ENCODE assay signal across 11 cellular contexts in the genomic region with DNA sequence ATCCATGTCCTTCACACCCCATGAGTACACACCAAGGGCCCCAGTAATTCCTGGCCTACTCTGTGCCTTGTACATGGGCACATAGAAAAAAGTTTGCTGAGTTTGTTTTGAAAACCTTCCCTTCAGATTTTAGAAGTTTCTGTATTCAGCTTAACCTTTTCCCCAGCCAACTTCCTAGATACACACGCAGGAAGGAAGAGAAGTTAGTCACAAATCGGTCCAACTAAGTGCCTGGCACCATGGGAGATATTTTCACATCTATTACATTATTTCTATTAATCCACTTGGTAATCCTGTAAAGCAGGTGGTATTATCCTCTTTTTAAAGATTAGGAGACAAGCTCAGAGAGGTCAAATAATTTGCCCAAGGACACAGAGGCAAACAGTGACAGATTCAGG. TPM values are rescaled to one million over a fixed set of nuclear protein-coding genes. Genes with fewer than 3 reads are reported as not detected.
A peak's percentile ranks its signal among the peaks of the same experiment; 100 is the strongest.
DNase-seq lines count a peak whose midpoint lies in the region; ATAC-seq, FAIRE-seq and TF ChIP-seq lines count a peak whose summit lies in the region.
"Had no signal": no experiment of that assay in that cellular context is flagged by ENCODE, and none has a peak within 500 bp of the region (broad histone marks: within the 10 kb centered on the region; RNA-seq: fewer than 3 reads in every experiment).

No MANE protein-coding gene starts in this region.

- H3K9me3 ChIP-seq in GM23248 (ENCODE audit: low read depth): no peaks in the 10 kb centered on the region
- no peaks in the 10 kb centered on the region for H3K9me3 ChIP-seq in adrenal gland (replicated peaks in 1 of 3)
- H3K9me3 ChIP-seq in HepG2 (ENCODE audit: low read length): no peaks in the 10 kb centered on the region
- H3K9me3 ChIP-seq in gastrocnemius medialis: no peaks in the 10 kb centered on the region
- H3K9me3 ChIP-seq in mucosa of descending colon: no peaks in the 10 kb centered on the region

- no peaks in the 10 kb centered on the region for H3F3A ChIP-seq in GM23248 (ENCODE audit: insufficient read depth)

- no TSS peak for BruUV-seq in HepG2 (replicated peaks; lab: Mats Ljungman, UMichigan)

- H2AFZ ChIP-seq in GM23248 (no peak overlapping the region), HepG2 (ENCODE audit: low read length) (no peak overlapping the region)

- 24% methylated on average over 2 of the region's 2 CpGs for WGBS in GM23248 (ENCODE audit: low coverage in 1 of 2, low lambda C conversion rate in 2 of 2, missing lambda C conversion rate in 2 of 2), 2 experiments
- 18 to 34% (median 26%) methylated on average over 2 of the region's 2 CpGs for WGBS in adrenal gland, 4 donors
- 75% methylated on average over 2 of the region's 2 CpGs for WGBS in HepG2 (ENCODE audit: low lambda C conversion rate)

- H4K20me1 ChIP-seq in GM23248 (ENCODE audit: insufficient read depth): no peaks in the 10 kb centered on the region
- no peaks in the 10 kb centered on the region for H4K20me1 ChIP-seq in HepG2 (ENCODE audit: insufficient read depth, low read length)

- CTCF ChIA-PET in HepG2 (lab: Yijun Ruan, JAX; ENCODE audit: low intra/inter-chr PET ratio, low total read pairs) (no interaction called here), RWPE1 (lab: Yijun Ruan, JAX) (no interaction called here)

- TF ChIP-seq POLR2A in adrenal gland (IDR thresholded peaks at IDR 0.05) (no peak), HepG2 (IDR thresholded peaks at IDR 0.05; ENCODE audit: insufficient read depth in 1 of 2, low read depth in 2 of 2, low read length in 2 of 2) (no peak), gastrocnemius medialis (IDR thresholded peaks at IDR 0.05) (no peak)

- POLR2A ChIA-PET in HepG2 (lab: Yijun Ruan, JAX) (interaction anchor here (1.0 to 3.9 kb wide), 4 partner anchors 10 to 73 kb away, joined by 3 to 29 read pairs (median 4); a partner anchor contains a TSS), RWPE1 (lab: Yijun Ruan, JAX; ENCODE audit: low non-redundant PET) (no interaction called here)

- 0 out of 2 replicates have a peak, but pooled peaks cover 4% of the 10 kb centered on the region for H3K79me2 ChIP-seq in GM23248 (ENCODE audit: insufficient read depth)
- H3K79me2 ChIP-seq in HepG2 (ENCODE audit: insufficient read depth, low read length): peaks cover 73% of the 10 kb centered on the region

- intact Hi-C loops in adrenal gland (cut with DNase I): loop anchor here in 1 of 2 donors (10.0 kb wide), 2 partner anchors 53 to 57 kb away; a partner anchor contains a TSS
- intact Hi-C loops in HepG2 (cut with micrococcal nuclease; ENCODE audit: unreplicated experiment): no loop called here
- intact Hi-C loops in gastrocnemius medialis (cut with DNase I; ENCODE audit: low total_unique reads): no loop called here
- intact Hi-C loops in mucosa of descending colon (cut with DNase I, micrococcal nuclease): no loop called here

- no peaks in the 10 kb centered on the region for H3K27me3 ChIP-seq in GM23248 (replicated peaks; ENCODE audit: insufficient read depth)
- no peaks in the 10 kb centered on the region for H3K27me3 ChIP-seq in adrenal gland
- no peaks in the 10 kb centered on the region; a peak in 1 of 5 replicates for H3K27me3 ChIP-seq in HepG2 (ENCODE audit: control insufficient read depth in 1 of 2, insufficient read depth in 2 of 2, low read length in 2 of 2)
- H3K27me3 ChIP-seq in gastrocnemius medialis: no peaks in the 10 kb centered on the region

- peaks cover under 1% of the 10 kb centered on the region; the same call in 1 of the 2 replicates for H3K4me1 ChIP-seq in GM23248 (ENCODE audit: insufficient read depth)
- peaks cover 20 to 52% of the 10 kb centered on the region in 2 donors for H3K4me1 ChIP-seq in adrenal gland (replicated peaks in 1 of 2)
- H3K4me1 ChIP-seq in HepG2 (ENCODE audit: insufficient read depth, low read length): peaks cover 95% of the 10 kb centered on the region
- peaks cover 6 to 26% of the 10 kb centered on the region in 2 donors for H3K4me1 ChIP-seq in gastrocnemius medialis
- H3K4me1 ChIP-seq in mucosa of descending colon (ENCODE audit: low read depth): peaks cover 55% of the 10 kb centered on the region

- TF ChIP-seq CTCF in adrenal gland (IDR thresholded peaks at IDR 0.05) (no peak), HepG2 (CRISPR knock-in tag; IDR thresholded peaks at IDR 0.05) (no peak), gastrocnemius medialis (IDR thresholded peaks at IDR 0.05 in 4 of 5, conservative IDR thresholded peaks at IDR 0.05 in 1 of 5) (no peak), RWPE1 (conservative IDR thresholded peaks at IDR 0.05; ENCODE audit: low read depth) (no peak), mucosa of descending colon (IDR thresholded peaks at IDR 0.05) (no peak)

- H3K4me3 ChIP-seq in GM23248 (no peak overlapping the region), adrenal gland (no peak overlapping the region), HepG2 (replicated peaks in 1 of 3; ENCODE audit: insufficient read depth in 1 of 3, low read depth in 2 of 3, low read length in 3 of 3) (no peak overlapping the region; a peak in 1 of 6 replicates), gastrocnemius medialis (no peak overlapping the region), mucosa of descending colon (no peak overlapping the region)

- FAIRE-seq in HepG2 (lab: Jason Lieb, UNC): no peak

- H3K9ac ChIP-seq in GM23248: 0 out of 2 replicates have a peak overlapping the region, but pooled peaks have one; percentile 7
- H3K9ac ChIP-seq in HepG2 (ENCODE audit: insufficient read depth, low read depth, low read length): peak overlapping the region; percentile 11; the same call in 1 of the 2 replicates

- no peak for TF ChIP-seq EP300 in HepG2 (IDR thresholded peaks at IDR 0.05; ENCODE audit: low read depth in 2 of 2, low read length in 2 of 2)
- TF ChIP-seq EP300 in HepG2 (CRISPR knock-in tag; IDR thresholded peaks at IDR 0.05; ENCODE audit: borderline replicate concordance): no peak

- in situ Hi-C loops in GM23248 (cut with MboI) (no loop called here), HepG2 (cut with HindIII; ENCODE audit: extremely low pct_ligation_motif_present, low pct_unique_long_range_greater_than_20kb) (no loop called here), gastrocnemius medialis (cut with MboI; ENCODE audit: low sequenced_read_pairs in 4 of 4) (no loop called here)

- no peak for TF ChIP-seq RAD21 in HepG2 (CRISPR knock-in tag; IDR thresholded peaks at IDR 0.05)

- H3K4me2 ChIP-seq in GM23248 (ENCODE audit: unreplicated experiment) (no peak overlapping the region), HepG2 (ENCODE audit: low read depth, low read length) (peak overlapping the region; percentile 44)

- H3K27ac ChIP-seq in GM23248 (no peak overlapping the region), adrenal gland (peak overlapping the region; percentile 3 to 82 (median 43)), HepG2 (ENCODE audit: extremely low read length, insufficient read depth, low read length) (peak overlapping the region; percentile 91), gastrocnemius medialis (peak overlapping the region; percentile 30 to 71 (median 66)), RWPE1 (no peak overlapping the region)

- peak; percentile 10 for DNase-seq in GM23248
- no peak for DNase-seq in adrenal gland
- no peak for DNase-seq in HepG2 (ENCODE audit: low spot score)
- DNase-seq in gastrocnemius medialis: no peak
- DNase-seq in RWPE1 (ENCODE audit: low spot score): no peak
- DNase-seq in DMS53 treated with DMSO at 0.1 percent for 48 hours (lab: John Stamatoyannopoulos, UW; ENCODE audit: unreplicated experiment): no peak
- DNase-seq in mucosa of descending colon: no peak
- DNase-seq: activated CD4-positive, alpha-beta T cell treated with anti-CD3 and anti-CD28 coated beads, Interleukin-2, amount 50 U/mL, for 48 hours; cortex of kidney; NCI-H2029 had no signal

- ATAC-seq in HepG2 (no peak), gastrocnemius medialis (no peak), HG02852 (IDR thresholded peaks at IDR 0.05; ENCODE audit: unreplicated experiment) (no peak), mucosa of descending colon (no peak)

- H3K9me2 ChIP-seq in GM23248 (ENCODE audit: insufficient read depth): no peaks in the 10 kb centered on the region

- H3K36me3 ChIP-seq in GM23248 (ENCODE audit: low read depth): no peaks in the 10 kb centered on the region
- no peaks in the 10 kb centered on the region for H3K36me3 ChIP-seq in adrenal gland (replicated peaks in 1 of 2)
- peaks cover 0 to 6% of the 10 kb centered on the region in 2 experiments; a peak in 2 of 5 replicates for H3K36me3 ChIP-seq in HepG2 (replicated peaks in 1 of 2; ENCODE audit: control insufficient read depth in 1 of 2, insufficient read depth in 2 of 2, low read length in 2 of 2)
- H3K36me3 ChIP-seq in gastrocnemius medialis: no peaks in the 10 kb centered on the region
- H3K36me3 ChIP-seq in mucosa of descending colon (ENCODE audit: low read depth): no peaks in the 10 kb centered on the region

RNA-seq across cellular contexts. Expression of a gene that starts 5.8 kb away (rescaled TPM):
- 19.3 and 19.5 TPM in 2 replicates for total RNA-seq in GM23248 (2014; rRNA removed; shearing (Covaris generic))
- 10.7 and 11.1 TPM in 2 replicates for polyA plus RNA-seq in GM23248 (2016; fragmentation: Nextera tagmentation; extraction: Ambion mirVana)
- total RNA-seq in adrenal gland: 10 to 100 TPM; 17.8 to 36.1 (median 26.7) TPM
- polyA plus RNA-seq in adrenal gland: 10 to 100 TPM; 12.6 to 18.7 (median 14.9) TPM
- 25.9 and 29.8 TPM in 2 replicates for total RNA-seq in HepG2 (2016; rRNA removed; fragmentation: Illumina TruSeq; extraction: Trizol)
- 11.6 and 11.9 TPM in 2 replicates for total RNA-seq in HepG2 (2016; cell fraction: cytosol; rRNA removed; fragmentation: Illumina TruSeq; extraction: Trizol; ENCODE audit: low read depth)
- total RNA-seq in HepG2 (2016; cell fraction: insoluble cytoplasmic fraction; rRNA removed; fragmentation: Illumina TruSeq; extraction: Trizol): 23.7 and 30.9 TPM in 2 replicates
- total RNA-seq in HepG2 (2016; cell fraction: membrane; rRNA removed; fragmentation: Illumina TruSeq; extraction: Trizol): 16.0 and 16.7 TPM in 2 replicates
- total RNA-seq in HepG2 (2016; cell fraction: nucleus; rRNA removed; fragmentation: Illumina TruSeq; extraction: Trizol): 34.7 and 39.4 TPM in 2 replicates
- polyA plus RNA-seq in HepG2 (2011; rRNA removed): 20.9 and 22.2 TPM in 2 replicates
- polyA plus RNA-seq in HepG2 (2011; cell fraction: cytosol; rRNA removed): 13.6 and 17.8 TPM in 2 replicates
- 73.7 and 77.5 TPM in 2 replicates for polyA plus RNA-seq in HepG2 (2011; cell fraction: nucleus; rRNA removed)
- 13.8 and 20.5 TPM in 2 replicates for polyA plus RNA-seq in HepG2 (2012)
- 3.6 and 3.7 TPM in 2 replicates for polyA plus RNA-seq in HepG2 (2016; cell fraction: cytosol; fragmentation: Illumina TruSeq; extraction: Trizol; ENCODE audit: low read depth)
- polyA plus RNA-seq in HepG2 (2016; cell fraction: insoluble cytoplasmic fraction; fragmentation: Illumina TruSeq; extraction: Trizol; ENCODE audit: low read depth): 18.1 and 21.1 TPM in 2 replicates
- polyA plus RNA-seq in HepG2 (2016; cell fraction: membrane; fragmentation: Illumina TruSeq; extraction: Trizol; ENCODE audit: low read depth): 6.3 and 6.8 TPM in 2 replicates
- polyA plus RNA-seq in HepG2 (2016; cell fraction: nucleus; fragmentation: Illumina TruSeq; extraction: Trizol; ENCODE audit: insufficient read depth, low read depth): 49.2 and 49.7 TPM in 2 replicates
- polyA minus RNA-seq in HepG2 (2011; rRNA and poly(A)+ RNA removed; ENCODE audit: low replicate concordance): 7.4 and 68.6 TPM in 2 replicates
- 11.4 and 15.5 TPM in 2 replicates for polyA minus RNA-seq in HepG2 (2011; cell fraction: cytosol; rRNA and poly(A)+ RNA removed)
- 67.0 and 76.2 TPM in 2 replicates for polyA minus RNA-seq in HepG2 (2011; cell fraction: nucleus; rRNA and poly(A)+ RNA removed)
- total RNA-seq in gastrocnemius medialis: 10 to 100 TPM in 1 of 4 donors, 1 to 10 TPM in 3; 4.0 to 12.6 (median 7.1) TPM
- total RNA-seq in mucosa of descending colon: 100 to 1,000 TPM in 2 of 3 donors, 10 to 100 TPM in 1; 76.7 to 137 (median 120) TPM

RNA-seq across cellular contexts. Expression of a gene that starts 57.9 kb away (rescaled TPM):
- 46.2 and 47.3 TPM in 2 replicates for total RNA-seq in GM23248 (2014; rRNA removed; shearing (Covaris generic))
- 49.8 and 52.0 TPM in 2 replicates for polyA plus RNA-seq in GM23248 (2016; fragmentation: Nextera tagmentation; extraction: Ambion mirVana)
- 10 to 100 TPM; 15.9 to 45.5 (median 36.0) TPM for total RNA-seq in adrenal gland
- 10 to 100 TPM; 16.0 to 41.7 (median 16.4) TPM for polyA plus RNA-seq in adrenal gland
- total RNA-seq in HepG2 (2016; rRNA removed; fragmentation: Illumina TruSeq; extraction: Trizol): 21.4 and 28.8 TPM in 2 replicates
- total RNA-seq in HepG2 (2016; cell fraction: cytosol; rRNA removed; fragmentation: Illumina TruSeq; extraction: Trizol; ENCODE audit: low read depth): 2.9 and 3.2 TPM in 2 replicates
- 21.9 and 28.5 TPM in 2 replicates for total RNA-seq in HepG2 (2016; cell fraction: insoluble cytoplasmic fraction; rRNA removed; fragmentation: Illumina TruSeq; extraction: Trizol)
- 11.3 and 11.9 TPM in 2 replicates for total RNA-seq in HepG2 (2016; cell fraction: membrane; rRNA removed; fragmentation: Illumina TruSeq; extraction: Trizol)
- total RNA-seq in HepG2 (2016; cell fraction: nucleus; rRNA removed; fragmentation: Illumina TruSeq; extraction: Trizol): 12.0 and 13.7 TPM in 2 replicates
- 26.4 and 27.5 TPM in 2 replicates for polyA plus RNA-seq in HepG2 (2011; rRNA removed)
- polyA plus RNA-seq in HepG2 (2011; cell fraction: cytosol; rRNA removed): 21.8 and 27.3 TPM in 2 replicates
- polyA plus RNA-seq in HepG2 (2011; cell fraction: nucleus; rRNA removed): 19.0 and 20.4 TPM in 2 replicates
- 15.4 and 15.6 TPM in 2 replicates for polyA plus RNA-seq in HepG2 (2012)
- polyA plus RNA-seq in HepG2 (2016; cell fraction: cytosol; fragmentation: Illumina TruSeq; extraction: Trizol; ENCODE audit: low read depth): 1.6 and 1.7 TPM in 2 replicates
- 27.8 and 28.1 TPM in 2 replicates for polyA plus RNA-seq in HepG2 (2016; cell fraction: insoluble cytoplasmic fraction; fragmentation: Illumina TruSeq; extraction: Trizol; ENCODE audit: low read depth)
- 6.4 and 6.8 TPM in 2 replicates for polyA plus RNA-seq in HepG2 (2016; cell fraction: membrane; fragmentation: Illumina TruSeq; extraction: Trizol; ENCODE audit: low read depth)
- polyA plus RNA-seq in HepG2 (2016; cell fraction: nucleus; fragmentation: Illumina TruSeq; extraction: Trizol; ENCODE audit: insufficient read depth, low read depth): 21.5 and 21.8 TPM in 2 replicates
- 17.6 and 24.2 TPM in 2 replicates for polyA minus RNA-seq in HepG2 (2011; rRNA and poly(A)+ RNA removed; ENCODE audit: low replicate concordance)
- polyA minus RNA-seq in HepG2 (2011; cell fraction: cytosol; rRNA and poly(A)+ RNA removed): 10.1 and 10.4 TPM in 2 replicates
- 9.1 and 11.8 TPM in 2 replicates for polyA minus RNA-seq in HepG2 (2011; cell fraction: nucleus; rRNA and poly(A)+ RNA removed)
- total RNA-seq in gastrocnemius medialis: 10 to 100 TPM; 23.8 to 28.1 (median 27.6) TPM
- 10 to 100 TPM; 33.8 to 43.1 (median 38.4) TPM for total RNA-seq in mucosa of descending colon

Comparison
In these comparisons a context has a peak if more than half of its experiments do, and no peak if none do; other contexts are left out.
1. H3K27ac ChIP-seq: peak in adrenal gland (5 of 5), HepG2 (single experiment) and gastrocnemius medialis (4 of 4); none in GM23248 (single experiment) and RWPE1 (single experiment).